14 cellular contexts compared by ENCODE assay signal in the genomic region with DNA sequence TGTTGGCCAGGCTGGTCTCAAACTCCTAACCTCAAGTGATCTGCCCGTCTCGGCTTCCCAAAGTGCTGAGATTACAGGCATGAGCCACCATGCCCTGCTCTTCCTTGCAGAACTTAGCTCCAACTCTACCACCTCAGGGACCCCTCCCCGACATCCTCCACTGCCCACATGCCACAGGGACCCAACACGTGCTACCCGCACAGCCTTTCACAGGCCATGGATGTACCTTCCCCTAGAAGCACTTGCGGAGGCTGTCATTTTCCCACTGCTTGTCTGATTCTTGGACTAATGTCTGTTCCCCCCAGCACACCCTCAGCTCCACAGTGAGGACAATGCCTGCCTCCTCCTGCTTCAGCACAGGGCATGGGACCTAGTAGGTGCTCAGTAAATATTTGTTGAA.
DNase-seq lines count a peak whose midpoint lies in the region; FAIRE-seq and TF ChIP-seq lines count a peak whose summit lies in the region.
"Had no signal": no experiment of that assay in that cellular context is flagged by ENCODE, and none has a peak within 500 bp of the region (broad histone marks: within the 10 kb centered on the region; RNA-seq: fewer than 3 reads in every experiment).

No MANE protein-coding gene starts in this region.

- peak overlapping the region; percentile 12 to 45 (median 20) for H3K27ac Mint-ChIP-seq in nephron
- H3K27ac Mint-ChIP-seq in T-helper 2 cell treated with Interferon-gamma antibody and Interleukin-4, amounts not matched to agents 5 μg/mL and 100 μg/mL, for 36 hours = no peak overlapping the region
- H3K27ac Mint-ChIP-seq: CD14-positive monocyte; CD4-positive, alpha-beta memory T cell had no signal

- H2BK12ac ChIP-seq in H1 (ENCODE audit: low read depth, low read length) = peak overlapping the region; percentile 33; the same call in 1 of the 2 replicates

- peaks cover 0 to 27% of the 10 kb centered on the region in 2 experiments; a peak in 2 of 4 replicates for H3K79me2 ChIP-seq in H1 (ENCODE audit: control insufficient read depth in 1 of 2, insufficient read depth in 2 of 2, low read length in 2 of 2)

- H2BK5ac ChIP-seq in H1 (ENCODE audit: low read depth, low read length) = no peak overlapping the region

- H3K4me2 ChIP-seq in BLaER1 treated with 17β-estradiol and CSF1 and Interleukin-3, amounts not matched to agents 10 nM and 100 nM = peak overlapping the region in 8 of 11 experiments; percentile 47 to 83 (median 60); a peak in 16 of 22 replicates
- H3K4me2 ChIP-seq in H1 (ENCODE audit: insufficient read depth in 1 of 2, low read depth in 2 of 2, low read length in 2 of 2) = no peak overlapping the region

- H3K79me1 ChIP-seq in H1 (ENCODE audit: low read depth, low read length) = peaks cover 13% of the 10 kb centered on the region

- peak overlapping the region; percentile 99; the same call in 1 of the 2 replicates for H2AK5ac ChIP-seq in H1 (ENCODE audit: low read depth, low read length)

- H4K8ac ChIP-seq in H1 (ENCODE audit: extremely low read depth, insufficient read depth, low read length) = no peak overlapping the region

- no peak overlapping the region for H4K91ac ChIP-seq in H1 (replicated peaks; ENCODE audit: insufficient read length, low read length)

- H2AFZ ChIP-seq in H1 (ENCODE audit: low read length) = no peak overlapping the region

- no peak overlapping the region for H3K56ac ChIP-seq in H1 (replicated peaks; ENCODE audit: insufficient read length, low read depth, low read length)

- no peak for FAIRE-seq in H1 (lab: Jason Lieb, UNC)

- DNase-seq in H1 (ENCODE audit: low read depth in 1 of 2, low spot score in 2 of 2) = no peak
- peak; percentile 62 for DNase-seq in posterior vena cava (ENCODE audit: low spot score)
- no peak for DNase-seq in NCI-H2029 treated with DMSO at 0.1 percent for 48 hours (lab: John Stamatoyannopoulos, UW)
- no peak for DNase-seq in NCI-H1417 (lab: John Stamatoyannopoulos, UW)
- DNase-seq in T-helper 2 cell treated with Interferon-gamma antibody and Interleukin-4, amounts not matched to agents 5 μg/mL and 100 μg/mL, for 36 hours (ENCODE audit: low spot score) = no peak
- DNase-seq: BE2C; CD4-positive, alpha-beta memory T cell; DMS79 treated with DMSO at 0.1 percent for 48 hours; GF-D8; GOT3; H9 had no signal

- peak overlapping the region; percentile 40; the same call in 1 of the 2 replicates for H2BK15ac ChIP-seq in H1 (ENCODE audit: low read length)

- no peak overlapping the region for H2BK120ac ChIP-seq in H1 (replicated peaks; ENCODE audit: low read depth, low read length)

- H3K9me3 ChIP-seq in BLaER1 treated with 17β-estradiol and CSF1 and Interleukin-3, amounts not matched to agents 10 nM and 100 nM (replicated peaks in 1 of 11) = no peaks in the 10 kb centered on the region
- no peaks in the 10 kb centered on the region for H3K9me3 ChIP-seq in H1 (ENCODE audit: insufficient read depth in 2 of 2, low read depth in 1 of 2, low read length in 1 of 2)
- H3K9me3 ChIP-seq: BE2C had no signal

- H3K36me3 ChIP-seq in BLaER1 treated with 17β-estradiol and CSF1 and Interleukin-3, amounts not matched to agents 10 nM and 100 nM = no peaks in the 10 kb centered on the region
- no peaks in the 10 kb centered on the region for H3K36me3 ChIP-seq in H1 (ENCODE audit: control insufficient read depth in 2 of 4, insufficient read depth in 4 of 4, low read length in 3 of 4)
- H3K36me3 ChIP-seq: BE2C had no signal

- no peaks in the 10 kb centered on the region for H3K27me3 ChIP-seq in BLaER1 treated with 17β-estradiol and CSF1 and Interleukin-3, amounts not matched to agents 10 nM and 100 nM
- H3K27me3 ChIP-seq in H1 (replicated peaks in 1 of 4; ENCODE audit: control insufficient read depth in 3 of 4, extremely low read depth in 1 of 4, insufficient read depth in 3 of 4, low read length in 3 of 4) = no peaks in the 10 kb centered on the region
- H3K27me3 ChIP-seq: BE2C had no signal

- no peaks in the 10 kb centered on the region for H3K9me3 Mint-ChIP-seq in nephron
- no peaks in the 10 kb centered on the region for H3K9me3 Mint-ChIP-seq in T-helper 2 cell treated with Interferon-gamma antibody and Interleukin-4, amounts not matched to agents 5 μg/mL and 100 μg/mL, for 36 hours
- H3K9me3 Mint-ChIP-seq: H9 had no signal

- no peaks in the 10 kb centered on the region for H3K23me2 ChIP-seq in H1 (ENCODE audit: low read depth, low read length)

- no peak overlapping the region for H3K4ac ChIP-seq in H1 (replicated peaks; ENCODE audit: insufficient read length, low read depth, low read length)

- intact Hi-C loops in posterior vena cava (cut with DNase I) = no loop called here

- H3K36me3 Mint-ChIP-seq in nephron (ENCODE audit: low read depth) = peaks cover 19% of the 10 kb centered on the region
- no peaks in the 10 kb centered on the region for H3K36me3 Mint-ChIP-seq in T-helper 2 cell treated with Interferon-gamma antibody and Interleukin-4, amounts not matched to agents 5 μg/mL and 100 μg/mL, for 36 hours (ENCODE audit: low read depth)
- H3K36me3 Mint-ChIP-seq: CD14-positive monocyte; CD4-positive, alpha-beta memory T cell had no signal

- peaks cover 15 to 99% (median 64%) of the 10 kb centered on the region in 10 experiments for H3K4me1 ChIP-seq in BLaER1 treated with 17β-estradiol and CSF1 and Interleukin-3, amounts not matched to agents 10 nM and 100 nM
- H3K4me1 ChIP-seq in H1 (replicated peaks in 1 of 4; ENCODE audit: control insufficient read depth in 3 of 4, insufficient read depth in 4 of 4, low read length in 3 of 4) = peaks cover 10 to 19% (median 15%) of the 10 kb centered on the region in 4 experiments; a peak in 6 of 7 replicates

- H3K27me3 Mint-ChIP-seq in nephron (ENCODE audit: low read depth) = no peaks in the 10 kb centered on the region
- H3K27me3 Mint-ChIP-seq in T-helper 2 cell treated with Interferon-gamma antibody and Interleukin-4, amounts not matched to agents 5 μg/mL and 100 μg/mL, for 36 hours (ENCODE audit: low read depth) = no peaks in the 10 kb centered on the region

- CTCF ChIA-PET in H1 (lab: Charles Lee; ENCODE audit: partially characterized antibody) = interaction anchor here (0.8 to 3.0 kb wide), 8 partner anchors 10 to 213 kb away, joined by 3 to 7 read pairs (median 3); no protein-coding TSS in a partner anchor

- peak overlapping the region in 3 of 11 experiments; percentile 19 to 48 (median 45); a peak in 5 of 22 replicates for H3K27ac ChIP-seq in BLaER1 treated with 17β-estradiol and CSF1 and Interleukin-3, amounts not matched to agents 10 nM and 100 nM
- no peak overlapping the region; the same call in 1 of the 2 replicates for H3K27ac ChIP-seq in H1 (ENCODE audit: low read depth, low read length)

- no peak overlapping the region for H2BK20ac ChIP-seq in H1 (ENCODE audit: low read length)

- no peak for TF ChIP-seq POLR2A in H1 (IDR thresholded peaks at IDR 0.05; ENCODE audit: control extremely low read depth in 1 of 2, low read depth in 2 of 2, low read length in 2 of 2)

- TF ChIP-seq RAD21 in H1 (IDR thresholded peaks at IDR 0.05 in 1 of 2, conservative IDR thresholded peaks at IDR 0.05 in 1 of 2; ENCODE audit: low read depth in 2 of 2, low read length in 2 of 2) = no peak

- H3K4me1 Mint-ChIP-seq in nephron = peaks cover 34% of the 10 kb centered on the region
- H3K4me1 Mint-ChIP-seq in T-helper 2 cell treated with Interferon-gamma antibody and Interleukin-4, amounts not matched to agents 5 μg/mL and 100 μg/mL, for 36 hours (ENCODE audit: low read depth) = no peaks in the 10 kb centered on the region
- H3K4me1 Mint-ChIP-seq: CD14-positive monocyte; CD4-positive, alpha-beta memory T cell had no signal

- TF ChIP-seq CTCF in H1 (IDR thresholded peaks at IDR 0.05; ENCODE audit: control extremely low read depth in 1 of 3, insufficient read depth in 1 of 3, low read depth in 1 of 3, low read length in 3 of 3) (no peak), nephron (IDR thresholded peaks at IDR 0.05; ENCODE audit: unreplicated experiment in 3 of 3) (no peak)

- H4K5ac ChIP-seq in H1 (ENCODE audit: insufficient read length, low read depth, low read length) = no peak overlapping the region

- no peak overlapping the region for H3K4me3 ChIP-seq in BLaER1 treated with 17β-estradiol and CSF1 and Interleukin-3, amounts not matched to agents 10 nM and 100 nM
- no peak overlapping the region for H3K4me3 ChIP-seq in H1 (ENCODE audit: extremely low read depth in 1 of 4, insufficient read depth in 2 of 4, low read depth in 3 of 4, low read length in 4 of 4)

- TF ChIP-seq EP300 in H1 (IDR thresholded peaks at IDR 0.05; ENCODE audit: borderline replicate concordance in 1 of 2, low read depth in 2 of 2, low read length in 2 of 2) = no peak

- WGBS in H1 (ENCODE audit: extremely low coverage in 1 of 2, insufficient coverage in 1 of 2, insufficient read length in 1 of 2, insufficient replicate concordance in 2 of 2, low coverage in 1 of 2, low lambda C conversion rate in 2 of 2, missing lambda C conversion rate in 1 of 2), 2 experiments = 84% methylated on average over 6 of the region's 6 CpGs; no CpG with 5 or more reads in 1 of the 2 experiments

- H3K14ac ChIP-seq in H1 (ENCODE audit: insufficient read length) = no peak overlapping the region

- H3K23ac ChIP-seq in H1 (ENCODE audit: insufficient read length) = no peak overlapping the region

- POLR2A ChIA-PET in H1 (lab: Charles Lee; ENCODE audit: partially characterized antibody) = interaction anchor here (1.0 kb wide), 1 partner anchor 43 kb away, joined by 3 read pairs; no protein-coding TSS in a partner anchor

- H3K18ac ChIP-seq in H1 (ENCODE audit: extremely low read depth, low read length) = no peak overlapping the region

- no peak overlapping the region for H3K4me3 Mint-ChIP-seq in nephron
- H3K4me3 Mint-ChIP-seq in T-helper 2 cell treated with Interferon-gamma antibody and Interleukin-4, amounts not matched to agents 5 μg/mL and 100 μg/mL, for 36 hours = no peak overlapping the region
- H3K4me3 Mint-ChIP-seq: CD14-positive monocyte; CD4-positive, alpha-beta memory T cell; H9 had no signal

- peak overlapping the region in 3 of 11 experiments; percentile 0 to 21 (median 7); a peak in 2 of 22 replicates for H3K9ac ChIP-seq in BLaER1 treated with 17β-estradiol and CSF1 and Interleukin-3, amounts not matched to agents 10 nM and 100 nM
- no peak overlapping the region for H3K9ac ChIP-seq in H1 (replicated peaks in 1 of 4; ENCODE audit: extremely low read depth in 1 of 4, low read depth in 3 of 4, low read length in 3 of 4)

- peaks cover 0 to 18% (median 0%) of the 10 kb centered on the region in 11 experiments; a peak in 4 of 22 replicates for H4K20me1 ChIP-seq in BLaER1 treated with 17β-estradiol and CSF1 and Interleukin-3, amounts not matched to agents 10 nM and 100 nM
- peaks cover 0 to 1% of the 10 kb centered on the region in 2 experiments for H4K20me1 ChIP-seq in H1 (replicated peaks in 1 of 2; ENCODE audit: control insufficient read depth in 1 of 2, insufficient read depth in 2 of 2, low read length in 2 of 2)

TF ChIP-seq in H1, 55 proteins besides CTCF, POLR2A, EP300 and RAD21 (continues in another document):
- TF ChIP-seq, protein P1, sequence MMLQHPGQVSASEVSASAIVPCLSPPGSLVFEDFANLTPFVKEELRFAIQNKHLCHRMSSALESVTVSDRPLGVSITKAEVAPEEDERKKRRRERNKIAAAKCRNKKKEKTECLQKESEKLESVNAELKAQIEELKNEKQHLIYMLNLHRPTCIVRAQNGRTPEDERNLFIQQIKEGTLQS (IDR thresholded peaks at IDR 0.05; ENCODE audit: insufficient read depth, low read depth, low read length) = no peak
- TF ChIP-seq SP4 (IDR thresholded peaks at IDR 0.05; ENCODE audit: low read length) = no peak

Comparison
In these comparisons a context has a peak if more than half of its experiments do, and no peak if none do; other contexts are left out.
1. H3K4me2 ChIP-seq: peak in BLaER1 treated with 17β-estradiol and CSF1 and Interleukin-3, amounts not matched to agents 10 nM and 100 nM (8 of 11); none in H1 (0 of 2).